Comparison of ENCODE assay signal across 32 cellular contexts in genomic region chr7:93821463-93821862, GRCh38.
DNase-seq lines count a peak whose midpoint lies in the region; ATAC-seq and TF ChIP-seq lines count a peak whose summit lies in the region.
"Had no signal": no experiment of that assay in that cellular context is flagged by ENCODE, and none has a peak within 500 bp of the region (broad histone marks: within the 10 kb centered on the region; RNA-seq: fewer than 3 reads in every experiment).

No MANE protein-coding gene starts in this region.

- no peak overlapping the region for H3K4me3 Mint-ChIP-seq in HFFc6
- H3K4me3 Mint-ChIP-seq: activated CD4-positive, alpha-beta T cell treated with anti-CD3 and anti-CD28 coated beads, Interleukin-2, amount 10 ng/mL, durations not matched to agents 24 days and 14 days; activated naive CD8-positive, alpha-beta T cell treated with anti-CD3 and anti-CD28 coated beads for 36 hours; CD4-positive, CD25-positive, alpha-beta regulatory T cell; naive thymus-derived CD4-positive, alpha-beta T cell; WTC11 had no signal

- no peaks in the 10 kb centered on the region for H3K36me3 ChIP-seq in upper lobe of left lung
- H3K36me3 ChIP-seq: gastroesophageal sphincter, lower lobe of right lung, stomach, vagina had no signal

- TF ChIP-seq EP300 in upper lobe of left lung (IDR thresholded peaks at IDR 0.05), result no peak

- no peaks in the 10 kb centered on the region for H3K4me1 ChIP-seq in upper lobe of left lung
- H3K4me1 ChIP-seq: gastroesophageal sphincter, lower lobe of right lung, stomach, vagina had no signal

- DNase-seq in GM10248 (ENCODE audit: extremely low spot score), result peak; percentile 2
- no peak for DNase-seq in HFFc6
- no peak for DNase-seq in upper lobe of left lung
- DNase-seq in retina, result no peak
- DNase-seq: activated CD4-positive, alpha-beta T cell treated with anti-CD3 and anti-CD28 coated beads, Interleukin-2, amount 10 ng/mL, durations not matched to agents 24 days and 14 days; activated CD8-positive, alpha-beta memory T cell treated with anti-CD3 and anti-CD28 coated beads for 24 hours; activated gamma-delta T cell; activated naive CD8-positive, alpha-beta T cell treated with anti-CD3 and anti-CD28 coated beads for 36 hours; AML-193; aorta; Calu3; CD4-positive, CD25-positive, alpha-beta regulatory T cell; DND-41; GOT3; hippocampal formation; Kasumi-1; lower lobe of right lung; naive thymus-derived CD4-positive, alpha-beta T cell; NCI-H2107; NCI-H345; NCI-H748 treated with DMSO at 0.1 percent for 48 hours; stimulated activated CD4-positive, alpha-beta T cell treated with anti-CD3 and anti-CD28 coated beads, Interleukin-4, amount 100 ng/mL, for 1 hour; stomach; T-helper 1 cell had no signal

- no peaks in the 10 kb centered on the region for H3K9me3 ChIP-seq in upper lobe of left lung
- H3K9me3 ChIP-seq: gastroesophageal sphincter, lower lobe of right lung, stomach, vagina had no signal

- no peaks in the 10 kb centered on the region for H3K4me1 Mint-ChIP-seq in HFFc6 (ENCODE audit: low read depth)
- H3K4me1 Mint-ChIP-seq: activated CD4-positive, alpha-beta T cell treated with anti-CD3 and anti-CD28 coated beads, Interleukin-2, amount 10 ng/mL, durations not matched to agents 24 days and 14 days; activated naive CD8-positive, alpha-beta T cell treated with anti-CD3 and anti-CD28 coated beads for 36 hours; CD4-positive, CD25-positive, alpha-beta regulatory T cell; naive thymus-derived CD4-positive, alpha-beta T cell had no signal

- no peak overlapping the region for H3K27ac Mint-ChIP-seq in HFFc6
- H3K27ac Mint-ChIP-seq: activated CD4-positive, alpha-beta T cell treated with anti-CD3 and anti-CD28 coated beads, Interleukin-2, amount 10 ng/mL, durations not matched to agents 24 days and 14 days; activated naive CD8-positive, alpha-beta T cell treated with anti-CD3 and anti-CD28 coated beads for 36 hours; CD4-positive, CD25-positive, alpha-beta regulatory T cell; naive thymus-derived CD4-positive, alpha-beta T cell; WTC11 had no signal

- no peak for TF ChIP-seq POLR2A in upper lobe of left lung (IDR thresholded peaks at IDR 0.05)

- POLR2A ChIA-PET in GM10248 (lab: Yijun Ruan, JAX), result no interaction called here

- H3K4me3 ChIP-seq in upper lobe of left lung, result no peak overlapping the region
- H3K4me3 ChIP-seq: gastroesophageal sphincter, lower lobe of right lung, stomach, vagina had no signal

- CTCF ChIA-PET in GM10248 (lab: Yijun Ruan, JAX), result interaction anchor here (1.5 kb wide), 1 partner anchor 23 kb away, joined by 5 read pairs; no protein-coding TSS in a partner anchor

- ATAC-seq in GM18868 (IDR thresholded peaks at IDR 0.05; ENCODE audit: unreplicated experiment) (peak; percentile 70), GM21576 (IDR thresholded peaks at IDR 0.05; ENCODE audit: unreplicated experiment) (peak; percentile 59), HG03432 (IDR thresholded peaks at IDR 0.05; ENCODE audit: unreplicated experiment) (peak; percentile 77), upper lobe of left lung (ENCODE audit: low FRiP score in 2 of 2) (no peak), HG03095 (IDR thresholded peaks at IDR 0.05; ENCODE audit: unreplicated experiment) (no peak)
- ATAC-seq: gastroesophageal sphincter; lower lobe of right lung; naive thymus-derived CD4-positive, alpha-beta T cell; WTC11 had no signal

- no peaks in the 10 kb centered on the region for H3K9me3 Mint-ChIP-seq in HFFc6
- H3K9me3 Mint-ChIP-seq: activated CD4-positive, alpha-beta T cell treated with anti-CD3 and anti-CD28 coated beads, Interleukin-2, amount 10 ng/mL, durations not matched to agents 24 days and 14 days; activated naive CD8-positive, alpha-beta T cell treated with anti-CD3 and anti-CD28 coated beads for 36 hours; WTC11 had no signal

- no peaks in the 10 kb centered on the region for H3K27me3 ChIP-seq in upper lobe of left lung
- H3K27me3 ChIP-seq: gastroesophageal sphincter, stomach, vagina had no signal

- TF ChIP-seq CTCF in GM10248 (IDR thresholded peaks at IDR 0.05; ENCODE audit: control extremely low read depth, extremely low read depth, low read depth, missing control alignments) (no peak), HFFc6 (IDR thresholded peaks at IDR 0.05) (no peak), upper lobe of left lung (IDR thresholded peaks at IDR 0.05) (no peak)

- WGBS in upper lobe of left lung, 2 donors, result 41% methylated on average over 1 of the region's 1 CpG

- H3K27ac ChIP-seq in upper lobe of left lung, result no peak overlapping the region
- H3K27ac ChIP-seq: gastroesophageal sphincter, lower lobe of right lung, RWPE1, stomach, vagina had no signal

- H3K36me3 Mint-ChIP-seq in HFFc6 (ENCODE audit: low read depth), result no peaks in the 10 kb centered on the region
- H3K36me3 Mint-ChIP-seq: activated naive CD8-positive, alpha-beta T cell treated with anti-CD3 and anti-CD28 coated beads for 36 hours; CD4-positive, CD25-positive, alpha-beta regulatory T cell; naive thymus-derived CD4-positive, alpha-beta T cell; WTC11 had no signal

- peaks cover 5% of the 10 kb centered on the region for H3K27me3 Mint-ChIP-seq in HFFc6 (ENCODE audit: insufficient read depth)
- H3K27me3 Mint-ChIP-seq: activated naive CD8-positive, alpha-beta T cell treated with anti-CD3 and anti-CD28 coated beads for 36 hours; CD4-positive, CD25-positive, alpha-beta regulatory T cell; naive thymus-derived CD4-positive, alpha-beta T cell had no signal

Comparison
In these comparisons a context has a peak if more than half of its experiments do, and no peak if none do; other contexts are left out.
1. ATAC-seq: peak in GM18868 (single experiment), GM21576 (single experiment) and HG03432 (single experiment); none in upper lobe of left lung (0 of 2) and HG03095 (single experiment).